In the genomic region with DNA sequence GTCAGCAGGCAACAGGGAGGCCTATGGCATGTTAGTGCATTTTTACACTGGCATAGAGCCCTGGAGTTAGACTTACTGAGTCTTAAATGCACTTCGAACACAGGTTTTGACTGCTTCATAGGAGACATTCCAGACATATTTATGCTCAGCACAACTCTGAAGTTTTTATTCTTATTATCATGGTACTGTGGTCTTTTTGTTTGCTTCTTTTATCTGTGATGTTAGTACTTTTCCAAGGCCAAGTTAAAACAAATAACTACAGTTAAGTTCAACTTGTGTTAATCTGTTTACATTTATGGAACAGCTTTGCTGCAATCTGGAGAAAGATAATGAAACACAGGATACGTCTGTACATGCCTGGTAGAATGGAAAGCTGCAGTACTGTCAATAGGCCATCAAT, we compare ENCODE assay signal across 1 cellular context.
TF ChIP-seq lines count a peak whose summit lies in the region.

No MANE protein-coding gene starts in this region.

TF ChIP-seq in HepG2, 621 proteins besides CTCF, POLR2A, EP300 and RAD21 (continued from another document and continues in another):
- TF ChIP-seq ZNF670 (CRISPR knock-in tag; IDR thresholded peaks at IDR 0.05; ENCODE audit: borderline replicate concordance): no peak
- TF ChIP-seq MTA1 (CRISPR knock-in tag; IDR thresholded peaks at IDR 0.05; ENCODE audit: borderline replicate concordance): no peak
- no peak for TF ChIP-seq GABPA (IDR thresholded peaks at IDR 0.05; ENCODE audit: low read depth, low read length)
- TF ChIP-seq GABPA (CRISPR knock-in tag; IDR thresholded peaks at IDR 0.05; ENCODE audit: low read depth): no peak
- TF ChIP-seq RXRA (CRISPR knock-in tag; IDR thresholded peaks at IDR 0.05): no peak
- peak; percentile 42; the same call in 1 of the 2 replicates for TF ChIP-seq FOXO1 (CRISPR knock-in tag; IDR thresholded peaks at IDR 0.05)
- peak in 1 of 2 experiments; percentile 89; a peak in 2 of 4 replicates for TF ChIP-seq ATF4 (CRISPR knock-in tag; IDR thresholded peaks at IDR 0.05)
- no peak for TF ChIP-seq KMT2A (CRISPR knock-in tag; IDR thresholded peaks at IDR 0.05)
- TF ChIP-seq, protein P1, sequence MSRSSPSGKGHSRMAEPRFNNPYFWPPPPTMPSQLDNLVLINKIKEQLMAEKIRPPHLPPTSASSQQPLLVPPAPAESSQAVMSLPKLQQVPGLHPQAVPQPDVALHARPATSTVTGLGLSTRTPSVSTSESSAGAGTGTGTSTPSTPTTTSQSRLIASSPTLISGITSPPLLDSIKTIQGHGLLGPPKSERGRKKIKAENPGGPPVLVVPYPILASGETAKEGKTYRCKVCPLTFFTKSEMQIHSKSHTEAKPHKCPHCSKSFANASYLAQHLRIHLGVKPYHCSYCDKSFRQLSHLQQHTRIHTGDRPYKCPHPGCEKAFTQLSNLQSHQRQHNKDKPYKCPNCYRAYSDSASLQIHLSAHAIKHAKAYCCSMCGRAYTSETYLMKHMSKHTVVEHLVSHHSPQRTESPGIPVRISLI (CRISPR knock-in tag; IDR thresholded peaks at IDR 0.05; ENCODE audit: borderline replicate concordance): no peak
- TF ChIP-seq ZNF775 (CRISPR knock-in tag; IDR thresholded peaks at IDR 0.05; ENCODE audit: borderline replicate concordance): no peak
- TF ChIP-seq ZNF879 (CRISPR knock-in tag; IDR thresholded peaks at IDR 0.05): no peak
- no peak for TF ChIP-seq CBX1 (IDR thresholded peaks at IDR 0.05; ENCODE audit: low read depth)
- no peak for TF ChIP-seq ZBTB7A (CRISPR knock-in tag; IDR thresholded peaks at IDR 0.05)
- TF ChIP-seq ZNF773 (CRISPR knock-in tag; IDR thresholded peaks at IDR 0.05; ENCODE audit: borderline replicate concordance): no peak
- no peak for TF ChIP-seq ATAD3A (CRISPR knock-in tag; IDR thresholded peaks at IDR 0.05)
- TF ChIP-seq NCOA2 (CRISPR knock-in tag; IDR thresholded peaks at IDR 0.05): peak; percentile 92
- no peak for TF ChIP-seq PCBP1 (IDR thresholded peaks at IDR 0.05; ENCODE audit: borderline replicate concordance, low read depth, low read length)
- TF ChIP-seq SMAD9 (CRISPR knock-in tag; IDR thresholded peaks at IDR 0.05): no peak
- no peak for TF ChIP-seq TRIM24 (CRISPR knock-in tag; IDR thresholded peaks at IDR 0.05)
- no peak for TF ChIP-seq ZNF790 (CRISPR knock-in tag; IDR thresholded peaks at IDR 0.05; ENCODE audit: borderline replicate concordance)
- TF ChIP-seq, protein P2, sequence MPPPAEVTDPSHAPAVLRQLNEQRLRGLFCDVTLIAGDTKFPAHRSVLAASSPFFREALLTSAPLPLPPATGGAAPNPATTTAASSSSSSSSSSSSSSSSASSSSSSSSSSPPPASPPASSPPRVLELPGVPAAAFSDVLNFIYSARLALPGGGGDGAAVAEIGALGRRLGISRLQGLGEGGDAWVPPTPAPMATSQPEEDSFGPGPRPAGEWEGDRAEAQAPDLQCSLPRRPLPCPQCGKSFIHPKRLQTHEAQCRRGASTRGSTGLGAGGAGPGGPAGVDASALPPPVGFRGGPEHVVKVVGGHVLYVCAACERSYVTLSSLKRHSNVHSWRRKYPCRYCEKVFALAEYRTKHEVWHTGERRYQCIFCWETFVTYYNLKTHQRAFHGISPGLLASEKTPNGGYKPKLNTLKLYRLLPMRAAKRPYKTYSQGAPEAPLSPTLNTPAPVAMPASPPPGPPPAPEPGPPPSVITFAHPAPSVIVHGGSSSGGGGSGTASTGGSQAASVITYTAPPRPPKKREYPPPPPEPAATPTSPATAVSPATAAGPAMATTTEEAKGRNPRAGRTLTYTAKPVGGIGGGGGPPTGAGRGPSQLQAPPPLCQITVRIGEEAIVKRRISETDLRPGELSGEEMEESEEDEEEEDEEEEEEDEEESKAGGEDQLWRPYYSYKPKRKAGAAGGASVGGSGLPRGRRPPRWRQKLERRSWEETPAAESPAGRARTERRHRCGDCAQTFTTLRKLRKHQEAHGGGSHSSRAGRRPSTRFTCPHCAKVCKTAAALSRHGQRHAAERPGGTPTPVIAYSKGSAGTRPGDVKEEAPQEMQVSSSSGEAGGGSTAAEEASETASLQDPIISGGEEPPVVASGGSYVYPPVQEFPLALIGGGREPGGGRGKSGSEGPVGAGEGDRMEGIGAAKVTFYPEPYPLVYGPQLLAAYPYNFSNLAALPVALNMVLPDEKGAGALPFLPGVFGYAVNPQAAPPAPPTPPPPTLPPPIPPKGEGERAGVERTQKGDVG (CRISPR knock-in tag; IDR thresholded peaks at IDR 0.05; ENCODE audit: borderline replicate concordance): no peak
- no peak for TF ChIP-seq TIGD3 (CRISPR knock-in tag; IDR thresholded peaks at IDR 0.05; ENCODE audit: borderline replicate concordance)
- TF ChIP-seq ZNF17 (CRISPR knock-in tag; IDR thresholded peaks at IDR 0.05): no peak
- TF ChIP-seq, protein P3, sequence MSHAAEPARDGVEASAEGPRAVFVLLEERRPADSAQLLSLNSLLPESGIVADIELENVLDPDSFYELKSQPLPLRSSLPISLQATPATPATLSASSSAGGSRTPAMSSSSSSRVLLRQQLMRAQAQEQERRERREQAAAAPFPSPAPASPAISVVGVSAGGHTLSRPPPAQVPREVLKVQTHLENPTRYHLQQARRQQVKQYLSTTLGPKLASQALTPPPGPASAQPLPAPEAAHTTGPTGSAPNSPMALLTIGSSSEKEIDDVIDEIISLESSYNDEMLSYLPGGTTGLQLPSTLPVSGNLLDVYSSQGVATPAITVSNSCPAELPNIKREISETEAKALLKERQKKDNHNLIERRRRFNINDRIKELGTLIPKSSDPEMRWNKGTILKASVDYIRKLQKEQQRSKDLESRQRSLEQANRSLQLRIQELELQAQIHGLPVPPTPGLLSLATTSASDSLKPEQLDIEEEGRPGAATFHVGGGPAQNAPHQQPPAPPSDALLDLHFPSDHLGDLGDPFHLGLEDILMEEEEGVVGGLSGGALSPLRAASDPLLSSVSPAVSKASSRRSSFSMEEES (CRISPR knock-in tag; IDR thresholded peaks at IDR 0.05): no peak
- TF ChIP-seq ZBTB38 (CRISPR knock-in tag; IDR thresholded peaks at IDR 0.05): no peak
- no peak for TF ChIP-seq ETS1 (CRISPR knock-in tag; IDR thresholded peaks at IDR 0.05)
- TF ChIP-seq ZNF225 (CRISPR knock-in tag; IDR thresholded peaks at IDR 0.05): no peak
- TF ChIP-seq NR2F2 (IDR thresholded peaks at IDR 0.05; ENCODE audit: borderline replicate concordance, low read depth): no peak
- TF ChIP-seq ZBTB20 (CRISPR knock-in tag; IDR thresholded peaks at IDR 0.05; ENCODE audit: borderline replicate concordance, low read depth): no peak
- TF ChIP-seq, protein P4, sequence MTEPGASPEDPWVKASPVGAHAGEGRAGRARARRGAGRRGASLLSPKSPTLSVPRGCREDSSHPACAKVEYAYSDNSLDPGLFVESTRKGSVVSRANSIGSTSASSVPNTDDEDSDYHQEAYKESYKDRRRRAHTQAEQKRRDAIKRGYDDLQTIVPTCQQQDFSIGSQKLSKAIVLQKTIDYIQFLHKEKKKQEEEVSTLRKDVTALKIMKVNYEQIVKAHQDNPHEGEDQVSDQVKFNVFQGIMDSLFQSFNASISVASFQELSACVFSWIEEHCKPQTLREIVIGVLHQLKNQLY (CRISPR knock-in tag; IDR thresholded peaks at IDR 0.05): no peak
- no peak for TF ChIP-seq ZFAT (CRISPR knock-in tag; conservative IDR thresholded peaks at IDR 0.05)
- TF ChIP-seq ZFP36 (IDR thresholded peaks at IDR 0.05; ENCODE audit: borderline replicate concordance, low read depth, low read length, partially characterized antibody): no peak
- TF ChIP-seq PRDM4 (CRISPR knock-in tag; IDR thresholded peaks at IDR 0.05; ENCODE audit: borderline replicate concordance): no peak
- TF ChIP-seq NAIF1 (CRISPR knock-in tag; IDR thresholded peaks at IDR 0.05; ENCODE audit: borderline replicate concordance): no peak
- TF ChIP-seq MLLT10 (CRISPR knock-in tag; IDR thresholded peaks at IDR 0.05): no peak
- no peak for TF ChIP-seq ZNF639 (CRISPR knock-in tag; conservative IDR thresholded peaks at IDR 0.05)
- TF ChIP-seq ZNF737 (CRISPR knock-in tag; IDR thresholded peaks at IDR 0.05; ENCODE audit: borderline replicate concordance): no peak
- TF ChIP-seq SPEN (CRISPR knock-in tag; IDR thresholded peaks at IDR 0.05; ENCODE audit: low read depth): no peak
- no peak for TF ChIP-seq ZNF816 (CRISPR knock-in tag; IDR thresholded peaks at IDR 0.05; ENCODE audit: borderline replicate concordance)
- TF ChIP-seq, protein P5, sequence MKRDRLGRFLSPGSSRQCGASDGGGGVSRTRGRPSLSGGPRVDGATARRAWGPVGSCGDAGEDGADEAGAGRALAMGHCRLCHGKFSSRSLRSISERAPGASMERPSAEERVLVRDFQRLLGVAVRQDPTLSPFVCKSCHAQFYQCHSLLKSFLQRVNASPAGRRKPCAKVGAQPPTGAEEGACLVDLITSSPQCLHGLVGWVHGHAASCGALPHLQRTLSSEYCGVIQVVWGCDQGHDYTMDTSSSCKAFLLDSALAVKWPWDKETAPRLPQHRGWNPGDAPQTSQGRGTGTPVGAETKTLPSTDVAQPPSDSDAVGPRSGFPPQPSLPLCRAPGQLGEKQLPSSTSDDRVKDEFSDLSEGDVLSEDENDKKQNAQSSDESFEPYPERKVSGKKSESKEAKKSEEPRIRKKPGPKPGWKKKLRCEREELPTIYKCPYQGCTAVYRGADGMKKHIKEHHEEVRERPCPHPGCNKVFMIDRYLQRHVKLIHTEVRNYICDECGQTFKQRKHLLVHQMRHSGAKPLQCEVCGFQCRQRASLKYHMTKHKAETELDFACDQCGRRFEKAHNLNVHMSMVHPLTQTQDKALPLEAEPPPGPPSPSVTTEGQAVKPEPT (CRISPR knock-in tag; IDR thresholded peaks at IDR 0.05; ENCODE audit: low read depth): no peak
- TF ChIP-seq, protein P6, sequence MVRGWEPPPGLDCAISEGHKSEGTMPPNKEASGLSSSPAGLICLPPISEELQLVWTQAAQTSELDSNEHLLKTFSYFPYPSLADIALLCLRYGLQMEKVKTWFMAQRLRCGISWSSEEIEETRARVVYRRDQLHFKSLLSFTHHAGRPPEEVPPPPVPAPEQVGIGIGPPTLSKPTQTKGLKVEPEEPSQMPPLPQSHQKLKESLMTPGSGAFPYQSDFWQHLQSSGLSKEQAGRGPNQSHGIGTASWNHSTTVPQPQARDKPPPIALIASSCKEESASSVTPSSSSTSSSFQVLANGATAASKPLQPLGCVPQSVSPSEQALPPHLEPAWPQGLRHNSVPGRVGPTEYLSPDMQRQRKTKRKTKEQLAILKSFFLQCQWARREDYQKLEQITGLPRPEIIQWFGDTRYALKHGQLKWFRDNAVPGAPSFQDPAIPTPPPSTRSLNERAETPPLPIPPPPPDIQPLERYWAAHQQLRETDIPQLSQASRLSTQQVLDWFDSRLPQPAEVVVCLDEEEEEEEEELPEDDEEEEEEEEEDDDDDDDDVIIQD (CRISPR knock-in tag; IDR thresholded peaks at IDR 0.05; ENCODE audit: low read depth): peak; percentile 40; the same call in 1 of the 2 replicates
